In the genomic region with DNA sequence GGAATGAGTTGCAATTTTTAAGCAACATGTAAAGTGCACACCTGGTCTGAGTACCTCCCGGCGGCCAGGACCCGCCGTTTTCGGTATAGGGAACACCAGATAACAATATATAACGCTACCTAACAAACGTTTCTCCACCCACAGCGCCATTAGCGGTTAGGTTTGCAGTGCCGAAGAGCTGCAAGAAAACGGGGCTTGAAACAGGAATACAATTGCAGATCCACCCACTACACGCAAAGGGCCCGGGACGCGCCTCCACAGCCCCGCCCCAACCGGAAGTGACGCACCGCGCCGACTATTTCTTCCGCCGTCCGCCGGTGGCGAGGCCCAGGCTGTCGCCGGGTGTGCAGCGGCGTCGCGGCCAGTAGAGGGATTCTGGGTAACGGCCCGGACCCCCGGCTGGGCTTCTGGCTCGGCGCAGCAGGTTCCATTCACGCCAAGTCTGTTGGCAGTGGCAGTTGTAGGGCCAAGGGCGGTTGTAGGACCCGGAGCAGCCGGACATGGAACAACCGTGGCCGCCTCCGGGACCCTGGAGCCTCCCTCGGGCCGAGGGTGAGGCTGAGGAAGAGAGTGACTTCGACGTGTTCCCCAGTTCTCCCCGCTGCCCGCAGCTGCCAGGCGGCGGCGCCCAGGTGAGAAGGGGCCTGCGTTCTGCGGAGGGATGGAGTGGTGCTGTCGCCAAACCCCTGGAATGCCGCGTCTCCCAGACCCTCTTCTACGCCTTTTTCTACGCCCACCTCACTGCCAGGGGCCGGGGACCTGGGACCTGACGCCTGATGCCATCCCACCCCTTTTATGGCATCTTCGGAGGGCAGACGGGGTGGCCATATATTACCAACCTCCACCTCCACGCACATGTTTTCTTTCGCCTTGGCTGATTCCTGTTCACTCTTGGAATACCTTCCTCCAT, we compare ENCODE assay signal across 8 cellular contexts. TPM values are rescaled to one million over a fixed set of nuclear protein-coding genes. Genes with fewer than 3 reads are reported as not detected.
DNase-seq lines count a peak whose midpoint lies in the region; ATAC-seq and TF ChIP-seq lines count a peak whose summit lies in the region.

A gene (plus strand): TSS at position 302 of the 910 bp plus-strand sequence. CDS start 199 bp downstream, at position 501.

- H3K27me3 Mint-ChIP-seq in activated T-helper 1 cell treated with anti-CD3 and anti-CD28 coated beads, Interleukin-12 subunit alpha, Interleukin-12 subunit beta, Interleukin-2, Interleukin-4 antibody, amounts not matched to agents 30 ng/mL and 10 ng/mL and 1 ng/mL, durations not matched to agents 14 hours and 24 hours and 36 hours (ENCODE audit: insufficient read depth), result no peaks in the 10 kb centered on the region
- peaks cover 0 to 5% (median 0%) of the 10 kb centered on the region in 5 donors for H3K27me3 Mint-ChIP-seq in naive thymus-derived CD8-positive, alpha-beta T cell

- peak; percentile 3 for TF ChIP-seq CTCF in fibroblast of mammary gland (conservative IDR thresholded peaks at IDR 0.05; ENCODE audit: control insufficient read depth, insufficient read depth, low read depth, low read length)

- intact Hi-C loops in activated T-helper 1 cell treated with anti-CD3 and anti-CD28 coated beads, Interleukin-12 subunit alpha, Interleukin-12 subunit beta, Interleukin-2, Interleukin-4 antibody, amounts not matched to agents 30 ng/mL and 10 ng/mL and 1 ng/mL, durations not matched to agents 14 hours and 24 hours and 36 hours (cut with micrococcal nuclease), result loop anchor here (1.0 to 10.0 kb wide), 16 partner anchors 10 to 1835 kb away; a partner anchor contains a TSS

- peak; percentile 96 for ATAC-seq in GM21825 (IDR thresholded peaks at IDR 0.05; ENCODE audit: unreplicated experiment)
- ATAC-seq in naive thymus-derived CD8-positive, alpha-beta T cell, result peak; percentile 90 to 93

- H3K4me1 Mint-ChIP-seq in activated T-helper 1 cell treated with anti-CD3 and anti-CD28 coated beads, Interleukin-12 subunit alpha, Interleukin-12 subunit beta, Interleukin-2, Interleukin-4 antibody, amounts not matched to agents 30 ng/mL and 10 ng/mL and 1 ng/mL, durations not matched to agents 14 hours and 24 hours and 36 hours (ENCODE audit: low read depth), result peaks cover 7% of the 10 kb centered on the region
- peaks cover 12 to 13% (median 12%) of the 10 kb centered on the region in 4 donors for H3K4me1 Mint-ChIP-seq in naive thymus-derived CD8-positive, alpha-beta T cell

- H3K36me3 Mint-ChIP-seq in activated T-helper 1 cell treated with anti-CD3 and anti-CD28 coated beads, Interleukin-12 subunit alpha, Interleukin-12 subunit beta, Interleukin-2, Interleukin-4 antibody, amounts not matched to agents 30 ng/mL and 10 ng/mL and 1 ng/mL, durations not matched to agents 14 hours and 24 hours and 36 hours (ENCODE audit: low read depth), result peaks cover 5% of the 10 kb centered on the region
- H3K36me3 Mint-ChIP-seq in naive thymus-derived CD8-positive, alpha-beta T cell, result peaks cover 5 to 10% (median 6%) of the 10 kb centered on the region in 3 donors

- H3K4me3 Mint-ChIP-seq in activated T-helper 1 cell treated with anti-CD3 and anti-CD28 coated beads, Interleukin-12 subunit alpha, Interleukin-12 subunit beta, Interleukin-2, Interleukin-4 antibody, amounts not matched to agents 30 ng/mL and 10 ng/mL and 1 ng/mL, durations not matched to agents 14 hours and 24 hours and 36 hours, result no peak within 1 kb of the TSS
- H3K4me3 Mint-ChIP-seq in naive thymus-derived CD8-positive, alpha-beta T cell, result no peak within 1 kb of the TSS

- POLR2A ChIA-PET in naive thymus-derived CD8-positive, alpha-beta T cell (lab: Charles Lee), result interaction anchor here (0.6 to 9.4 kb wide), 25 partner anchors 10 to 1156 kb away, joined by 3 to 142 read pairs (median 4); a partner anchor contains a TSS

- H3K9me3 Mint-ChIP-seq in activated T-helper 1 cell treated with anti-CD3 and anti-CD28 coated beads, Interleukin-12 subunit alpha, Interleukin-12 subunit beta, Interleukin-2, Interleukin-4 antibody, amounts not matched to agents 30 ng/mL and 10 ng/mL and 1 ng/mL, durations not matched to agents 14 hours and 24 hours and 36 hours, result no peaks in the 10 kb centered on the region
- H3K9me3 Mint-ChIP-seq in naive thymus-derived CD8-positive, alpha-beta T cell, result no peaks in the 10 kb centered on the region

- DNase-seq in Daoy (ENCODE audit: low read depth), result peak; percentile 99
- peak; percentile 84 to 91 for DNase-seq in Kasumi-1 (lab: John Stamatoyannopoulos, UW)
- peak; percentile 96 for DNase-seq in RKO (ENCODE audit: low spot score)
- peak; percentile 98 for DNase-seq in activated T-helper 1 cell treated with anti-CD3 and anti-CD28 coated beads, Interleukin-12 subunit alpha, Interleukin-12 subunit beta, Interleukin-2, Interleukin-4 antibody, amounts not matched to agents 30 ng/mL and 10 ng/mL and 1 ng/mL, durations not matched to agents 14 hours and 24 hours and 36 hours (ENCODE audit: low spot score)
- DNase-seq in fibroblast of mammary gland (ENCODE audit: low read depth), result peak; percentile 93
- peak; percentile 96 to 100 (median 99) for DNase-seq in naive thymus-derived CD8-positive, alpha-beta T cell
- peak; percentile 97 to 99 (median 98) for DNase-seq in stimulated activated naive CD4-positive, alpha-beta T cell (lab: John Stamatoyannopoulos, UW)

- H3K27ac Mint-ChIP-seq in activated T-helper 1 cell treated with anti-CD3 and anti-CD28 coated beads, Interleukin-12 subunit alpha, Interleukin-12 subunit beta, Interleukin-2, Interleukin-4 antibody, amounts not matched to agents 30 ng/mL and 10 ng/mL and 1 ng/mL, durations not matched to agents 14 hours and 24 hours and 36 hours, result no peak within 1 kb of the TSS
- H3K27ac Mint-ChIP-seq in naive thymus-derived CD8-positive, alpha-beta T cell, result no peak within 1 kb of the TSS

- peak within 1 kb of the TSS; percentile 75 for H3K4me3 ChIP-seq in fibroblast of mammary gland (ENCODE audit: control insufficient read depth, low read depth, low read length)

RNA-seq across cellular contexts. Expression of the gene that starts here (rescaled TPM):
- 30.9 and 56.1 TPM in 2 replicates for total RNA-seq in Daoy (2014; rRNA removed; shearing (Covaris generic))
- total RNA-seq in activated T-helper 1 cell treated with anti-CD3 and anti-CD28 coated beads, Interleukin-12 subunit alpha, Interleukin-12 subunit beta, Interleukin-2, Interleukin-4 antibody, amounts not matched to agents 30 ng/mL and 10 ng/mL and 1 ng/mL, durations not matched to agents 14 hours and 24 hours and 36 hours, result 11.1 and 11.3 TPM in 2 replicates
- total RNA-seq in naive thymus-derived CD8-positive, alpha-beta T cell, result 10 to 100 TPM; 28.7 to 29.5 TPM
- polyA plus RNA-seq in naive thymus-derived CD8-positive, alpha-beta T cell, result 10 to 100 TPM; 18.5 to 19.2 (median 19.1) TPM

Comparison
In these comparisons a context has a peak if more than half of its experiments do, and no peak if none do; other contexts are left out.
1. Peak in every context shown above with its lines: DNase-seq, ATAC-seq and H3K4me3 ChIP-seq.